1 cellular context compared by ENCODE assay signal in genomic region chr19:50333235-50333736, GRCh38.
TF ChIP-seq lines count a peak whose summit lies in the region.

No MANE protein-coding gene starts in this region.

TF ChIP-seq in K562, 482 proteins besides CTCF, POLR2A, EP300 and RAD21 (continued from another document and continues in another):
- TF ChIP-seq ZBTB1 (CRISPR knock-in tag; IDR thresholded peaks at IDR 0.05; ENCODE audit: borderline replicate concordance, low read depth), result no peak; the same call in 1 of the 2 replicates
- no peak for TF ChIP-seq ESRRB (CRISPR knock-in tag; IDR thresholded peaks at IDR 0.05; ENCODE audit: borderline replicate concordance)
- no peak for TF ChIP-seq STAT6 (CRISPR knock-in tag; IDR thresholded peaks at IDR 0.05)
- no peak for TF ChIP-seq YBX1 (IDR thresholded peaks at IDR 0.05)
- TF ChIP-seq E2F1 (CRISPR knock-in tag; IDR thresholded peaks at IDR 0.05), result no peak
- TF ChIP-seq KAT2B (IDR thresholded peaks at IDR 0.05; ENCODE audit: low read depth, low read length), result no peak
- no peak for TF ChIP-seq GABPB1 (CRISPR knock-in tag; IDR thresholded peaks at IDR 0.05)
- no peak for TF ChIP-seq ETS2 (tag; IDR thresholded peaks at IDR 0.05; ENCODE audit: borderline replicate concordance, poor library complexity, severe bottlenecking)
- TF ChIP-seq TCF7 (IDR thresholded peaks at IDR 0.05; ENCODE audit: borderline replicate concordance), result no peak
- no peak for TF ChIP-seq NCOA6 (IDR thresholded peaks at IDR 0.05)
- TF ChIP-seq FOXM1 (IDR thresholded peaks at IDR 0.05; ENCODE audit: low read depth), result no peak
- no peak for TF ChIP-seq FOXM1 (CRISPR knock-in tag; IDR thresholded peaks at IDR 0.05; ENCODE audit: low read depth)
- TF ChIP-seq ZNF165 (CRISPR knock-in tag; IDR thresholded peaks at IDR 0.05; ENCODE audit: borderline replicate concordance), result no peak
- peak; percentile 60; the same call in 1 of the 2 replicates for TF ChIP-seq CREB1 (IDR thresholded peaks at IDR 0.05)
- TF ChIP-seq CREB1 (CRISPR knock-in tag; IDR thresholded peaks at IDR 0.05), result peak; percentile 66; the same call in 1 of the 2 replicates
- TF ChIP-seq RBBP5 (IDR thresholded peaks at IDR 0.05; ENCODE audit: borderline replicate concordance, insufficient read depth, low read length, poor library complexity, severe bottlenecking), result no peak
- no peak for TF ChIP-seq ZFP1 (CRISPR knock-in tag; IDR thresholded peaks at IDR 0.05)
- no peak for TF ChIP-seq USF2 (CRISPR knock-in tag; IDR thresholded peaks at IDR 0.05)
- TF ChIP-seq RNF2 (IDR thresholded peaks at IDR 0.05), result no peak; the same call in 1 of the 2 replicates
- TF ChIP-seq MITF (IDR thresholded peaks at IDR 0.05), result no peak
- TF ChIP-seq ZFP91 (CRISPR knock-in tag; IDR thresholded peaks at IDR 0.05), result no peak
- TF ChIP-seq SMARCA5 (IDR thresholded peaks at IDR 0.05), result no peak
- no peak for TF ChIP-seq ZNF3 (CRISPR knock-in tag; IDR thresholded peaks at IDR 0.05)
- TF ChIP-seq ZNF436 (CRISPR knock-in tag; IDR thresholded peaks at IDR 0.05), result no peak
- TF ChIP-seq POLR2H (tag; IDR thresholded peaks at IDR 0.05; ENCODE audit: low read depth), result no peak
- TF ChIP-seq TBP (optimal IDR thresholded peaks at IDR 0.05; ENCODE audit: low read depth, low read length), result no peak
- no peak for TF ChIP-seq PHF20 (IDR thresholded peaks at IDR 0.05; ENCODE audit: partially characterized antibody)
- TF ChIP-seq PHF8 (IDR thresholded peaks at IDR 0.05; ENCODE audit: borderline replicate concordance, low read length), result no peak
- TF ChIP-seq MBD2 (IDR thresholded peaks at IDR 0.05; ENCODE audit: borderline replicate concordance, low read depth), result peak; percentile 73
- TF ChIP-seq CHD1 (IDR thresholded peaks at IDR 0.05; ENCODE audit: low read length), result no peak
- no peak for TF ChIP-seq DEAF1 (CRISPR knock-in tag; IDR thresholded peaks at IDR 0.05)
- peak; percentile 90 for TF ChIP-seq CREB3L1 (IDR thresholded peaks at IDR 0.05; ENCODE audit: borderline replicate concordance, low read depth)
- TF ChIP-seq ZNF644 (tag; IDR thresholded peaks at IDR 0.05; ENCODE audit: low read depth), result peak; percentile 86
- no peak for TF ChIP-seq TRIM28 (IDR thresholded peaks at IDR 0.05)
- TF ChIP-seq ZBTB2 (IDR thresholded peaks at IDR 0.05), result no peak
- TF ChIP-seq ZFPM2 (CRISPR knock-in tag; IDR thresholded peaks at IDR 0.05), result no peak
- no peak for TF ChIP-seq ZNF280B (CRISPR knock-in tag; IDR thresholded peaks at IDR 0.05)
- TF ChIP-seq RBM15 (IDR thresholded peaks at IDR 0.05; ENCODE audit: insufficient read depth, low read length), result no peak
- TF ChIP-seq TEAD1 (CRISPR knock-in tag; IDR thresholded peaks at IDR 0.05), result no peak
- TF ChIP-seq CTCFL (IDR thresholded peaks at IDR 0.05; ENCODE audit: borderline replicate concordance, insufficient read depth, low read depth, low read length, poor library complexity, severe bottlenecking), result no peak
- TF ChIP-seq ATF6 (CRISPR knock-in tag; IDR thresholded peaks at IDR 0.05), result peak; percentile 28; the same call in 1 of the 2 replicates
- TF ChIP-seq IRF9 (tag; IDR thresholded peaks at IDR 0.05), result no peak
- no peak for TF ChIP-seq CCAR2 (IDR thresholded peaks at IDR 0.05; ENCODE audit: low read depth, low read length)
- TF ChIP-seq CBX2 (IDR thresholded peaks at IDR 0.05; ENCODE audit: insufficient read depth, low read length, poor library complexity, severe bottlenecking), result no peak
- TF ChIP-seq HEY1 (CRISPR knock-in tag; IDR thresholded peaks at IDR 0.05; ENCODE audit: borderline replicate concordance), result no peak
- no peak for TF ChIP-seq ERF (CRISPR knock-in tag; IDR thresholded peaks at IDR 0.05)
